ENCODE assay signal across 8 cellular contexts in the genomic region with DNA sequence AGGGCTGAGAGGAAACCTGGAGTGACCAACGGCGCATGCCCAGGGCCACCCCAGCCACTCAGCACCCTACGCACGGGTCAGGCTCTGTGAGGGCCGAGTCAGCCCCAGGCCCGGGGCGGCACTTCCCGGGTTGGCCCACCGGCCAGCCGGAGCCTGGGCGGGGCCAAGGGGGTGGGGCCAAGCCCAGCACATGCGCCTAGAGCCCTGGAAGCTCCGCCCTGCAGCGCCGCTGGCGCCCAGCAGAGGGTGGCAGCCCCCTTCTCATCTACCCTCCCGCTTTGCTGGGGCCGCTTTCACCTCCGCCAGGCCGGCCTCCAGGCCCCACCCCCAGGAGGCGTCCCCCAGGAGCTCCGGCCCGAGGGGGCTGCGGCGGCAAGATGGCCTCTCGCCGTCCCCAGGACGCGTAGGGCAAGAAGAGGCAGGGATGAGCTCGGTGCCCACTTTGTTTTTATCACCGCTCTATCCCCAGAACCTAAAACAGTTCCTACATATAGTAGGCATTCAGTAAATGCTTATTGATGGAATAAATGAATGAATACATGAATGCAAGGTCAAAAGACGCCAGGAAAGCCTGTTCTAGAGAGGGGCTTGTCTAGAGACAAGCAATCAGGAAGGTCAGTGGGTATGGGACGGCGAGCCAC. TPM values are rescaled to one million over a fixed set of nuclear protein-coding genes. Genes with fewer than 3 reads are reported as not detected.
DNase-seq lines count a peak whose midpoint lies in the region; ATAC-seq and TF ChIP-seq lines count a peak whose summit lies in the region.

No MANE protein-coding gene starts in this region.

- no peaks in the 10 kb centered on the region for H3K9me3 ChIP-seq in left ventricle myocardium inferior (replicated peaks)
- no peaks in the 10 kb centered on the region for H3K9me3 ChIP-seq in prostate gland

- DNase-seq in NCI-H1417 (lab: John Stamatoyannopoulos, UW) (peak; percentile 76 to 94 (median 91)), T follicular helper cell (ENCODE audit: low read depth) (peak; percentile 85), amniotic epithelial cell (ENCODE audit: low read depth) (peak; percentile 86), left ventricle myocardium inferior (peak; percentile 95), prostate gland (ENCODE audit: low spot score) (peak; percentile 89), ureter (ENCODE audit: low spot score) (peak; percentile 93)

- H3K36me3 ChIP-seq in left ventricle myocardium inferior = no peaks in the 10 kb centered on the region
- H3K36me3 ChIP-seq in prostate gland = no peaks in the 10 kb centered on the region

- TF ChIP-seq POLR2A in prostate gland (IDR thresholded peaks at IDR 0.05) = peak; percentile 37

- peak overlapping the region; percentile 81 for H3K27ac ChIP-seq in left ventricle myocardium inferior (replicated peaks)
- peak overlapping the region; percentile 68 to 74 for H3K27ac ChIP-seq in prostate gland

- peak overlapping the region; percentile 70 for H3K4me3 ChIP-seq in left ventricle myocardium inferior
- H3K4me3 ChIP-seq in prostate gland = peak overlapping the region; percentile 40 to 41

- WGBS in prostate gland = 2% methylated on average over 26 of the region's 34 CpGs

- H3K4me1 ChIP-seq in left ventricle myocardium inferior = peaks cover 64% of the 10 kb centered on the region
- H3K4me1 ChIP-seq in prostate gland (replicated peaks) = peaks cover 6% of the 10 kb centered on the region

- peak; percentile 99 for TF ChIP-seq CTCF in GM12874 (IDR thresholded peaks at IDR 0.05; ENCODE audit: insufficient read depth, low read depth, low read length)
- TF ChIP-seq CTCF in left ventricle myocardium inferior (IDR thresholded peaks at IDR 0.05; ENCODE audit: borderline replicate concordance) = peak; percentile 99
- peak; percentile 74 to 99 (median 96) for TF ChIP-seq CTCF in prostate gland (IDR thresholded peaks at IDR 0.05)

- peak; percentile 87 for ATAC-seq in HG02678 (IDR thresholded peaks at IDR 0.05; ENCODE audit: unreplicated experiment)

- no peaks in the 10 kb centered on the region for H3K27me3 ChIP-seq in left ventricle myocardium inferior (ENCODE audit: low read depth)
- H3K27me3 ChIP-seq in prostate gland (replicated peaks; ENCODE audit: insufficient read depth) = no peaks in the 10 kb centered on the region

- intact Hi-C loops in left ventricle myocardium inferior (cut with micrococcal nuclease) = loop anchor here (5.0 to 10.0 kb wide), 2 partner anchors 68 to 146 kb away; a partner anchor contains a TSS
- intact Hi-C loops in prostate gland (cut with DNase I) = loop anchor here (2.0 kb wide), 3 partner anchors 32 to 144 kb away; a partner anchor contains a TSS

RNA-seq across cellular contexts. Expression of a gene that starts 31.3 kb away (rescaled TPM):
- 397 TPM for total RNA-seq in left ventricle myocardium inferior
- total RNA-seq in prostate gland = 10 to 100 TPM; 34.6 to 80.5 TPM
- total RNA-seq in ureter = 74.5 TPM

Comparison
In these comparisons a context has a peak if more than half of its experiments do, and no peak if none do; other contexts are left out.
1. Peak in every context shown above with its lines: DNase-seq, ATAC-seq, H3K4me3 ChIP-seq and H3K27ac ChIP-seq.